ENCODE assay signal across 15 cellular contexts in the genomic region with DNA sequence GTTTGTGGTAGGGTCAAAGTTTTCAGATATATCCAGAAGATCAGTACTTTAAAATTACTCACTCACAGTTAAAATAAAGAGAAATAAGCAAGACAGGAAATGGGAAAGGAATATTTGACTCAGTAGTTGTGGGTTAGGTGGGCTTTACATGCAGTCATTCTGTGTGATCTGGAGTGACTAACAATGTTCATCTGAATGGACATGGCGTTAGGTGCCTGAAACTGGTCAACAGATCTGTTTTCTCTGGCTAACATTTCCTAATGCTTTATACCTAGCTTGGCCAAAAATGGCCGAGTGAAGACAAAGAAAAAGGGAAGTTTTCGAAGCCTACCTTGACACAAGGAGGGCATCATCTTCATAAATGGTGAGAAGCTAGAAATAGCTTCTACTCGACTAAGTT.
A peak's percentile ranks its signal among the peaks of the same experiment; 100 is the strongest.
DNase-seq lines count a peak whose midpoint lies in the region; ATAC-seq and FAIRE-seq lines count a peak whose summit lies in the region.
"Had no signal": no experiment of that assay in that cellular context is flagged by ENCODE, and none has a peak within 500 bp of the region (broad histone marks: within the 10 kb centered on the region; RNA-seq: fewer than 3 reads in every experiment).

No MANE protein-coding gene starts in this region.

- peaks cover 25% of the 10 kb centered on the region for H3K36me3 Mint-ChIP-seq in activated CD4-positive, alpha-beta T cell treated with anti-CD3 and anti-CD28 coated beads, Interleukin-2, amount 10 ng/mL, durations not matched to agents 24 days and 14 days (ENCODE audit: low read depth)
- H3K36me3 Mint-ChIP-seq in activated CD4-positive, alpha-beta T cell treated with anti-CD3 and anti-CD28 coated beads, Interleukin-2, amount 10 ng/mL, durations not matched to agents 7 days and 5 days (ENCODE audit: low read depth) = peaks cover 17% of the 10 kb centered on the region
- peaks cover 10% of the 10 kb centered on the region for H3K36me3 Mint-ChIP-seq in activated naive CD8-positive, alpha-beta T cell treated with anti-CD3 and anti-CD28 coated beads, Interleukin-2, amount 50 U/mL, for 24 hours (ENCODE audit: low read depth)

- peak; percentile 17 for ATAC-seq in activated naive CD8-positive, alpha-beta T cell treated with anti-CD3 and anti-CD28 coated beads, Interleukin-2, amount 50 U/mL, for 24 hours
- ATAC-seq in HG03457 (IDR thresholded peaks at IDR 0.05; ENCODE audit: unreplicated experiment) = no peak

- intact Hi-C loops in activated CD4-positive, alpha-beta T cell treated with anti-CD3 and anti-CD28 coated beads, Interleukin-2, amount 10 ng/mL, durations not matched to agents 24 days and 14 days (cut with micrococcal nuclease) = loop anchor here (2.0 to 5.0 kb wide), 3 partner anchors 39 to 430 kb away; no protein-coding TSS in a partner anchor

- H3K4me3 Mint-ChIP-seq in activated CD4-positive, alpha-beta T cell treated with anti-CD3 and anti-CD28 coated beads, Interleukin-2, amount 10 ng/mL, durations not matched to agents 24 days and 14 days = peak overlapping the region; percentile 64
- H3K4me3 Mint-ChIP-seq in activated CD4-positive, alpha-beta T cell treated with anti-CD3 and anti-CD28 coated beads, Interleukin-2, amount 10 ng/mL, durations not matched to agents 7 days and 5 days = no peak overlapping the region
- H3K4me3 Mint-ChIP-seq in activated naive CD8-positive, alpha-beta T cell treated with anti-CD3 and anti-CD28 coated beads, Interleukin-2, amount 50 U/mL, for 24 hours = peak overlapping the region; percentile 46

- peaks cover 67% of the 10 kb centered on the region for H3K4me1 Mint-ChIP-seq in activated CD4-positive, alpha-beta T cell treated with anti-CD3 and anti-CD28 coated beads, Interleukin-2, amount 10 ng/mL, durations not matched to agents 24 days and 14 days
- H3K4me1 Mint-ChIP-seq in activated CD4-positive, alpha-beta T cell treated with anti-CD3 and anti-CD28 coated beads, Interleukin-2, amount 10 ng/mL, durations not matched to agents 7 days and 5 days = peaks cover 49% of the 10 kb centered on the region
- peaks cover 75% of the 10 kb centered on the region for H3K4me1 Mint-ChIP-seq in activated naive CD8-positive, alpha-beta T cell treated with anti-CD3 and anti-CD28 coated beads, Interleukin-2, amount 50 U/mL, for 24 hours

- POLR2A ChIA-PET in activated CD4-positive, alpha-beta T cell treated with anti-CD3 and anti-CD28 coated beads, Interleukin-2, amount 10 ng/mL, durations not matched to agents 7 days and 5 days (lab: Charles Lee) = no interaction called here

- peak; percentile 48 for FAIRE-seq in urothelium cell line (lab: Jason Lieb, UNC)

- CTCF ChIA-PET in activated CD4-positive, alpha-beta T cell treated with anti-CD3 and anti-CD28 coated beads, Interleukin-2, amount 10 ng/mL, durations not matched to agents 7 days and 5 days (lab: Charles Lee) = interaction anchor here (0.8 to 3.3 kb wide), 16 partner anchors 11 to 218 kb away, joined by 3 to 30 read pairs (median 4); no protein-coding TSS in a partner anchor

- peaks cover 25% of the 10 kb centered on the region for H3K9me3 Mint-ChIP-seq in activated CD4-positive, alpha-beta T cell treated with anti-CD3 and anti-CD28 coated beads, Interleukin-2, amount 10 ng/mL, durations not matched to agents 24 days and 14 days
- H3K9me3 Mint-ChIP-seq in activated CD4-positive, alpha-beta T cell treated with anti-CD3 and anti-CD28 coated beads, Interleukin-2, amount 10 ng/mL, durations not matched to agents 7 days and 5 days = peaks cover 13% of the 10 kb centered on the region
- peaks cover 21% of the 10 kb centered on the region for H3K9me3 Mint-ChIP-seq in activated naive CD8-positive, alpha-beta T cell treated with anti-CD3 and anti-CD28 coated beads, Interleukin-2, amount 50 U/mL, for 24 hours

- H3K27ac Mint-ChIP-seq in activated CD4-positive, alpha-beta T cell treated with anti-CD3 and anti-CD28 coated beads, Interleukin-2, amount 10 ng/mL, durations not matched to agents 24 days and 14 days = peak overlapping the region; percentile 97
- no peak overlapping the region for H3K27ac Mint-ChIP-seq in activated CD4-positive, alpha-beta T cell treated with anti-CD3 and anti-CD28 coated beads, Interleukin-2, amount 10 ng/mL, durations not matched to agents 7 days and 5 days
- H3K27ac Mint-ChIP-seq in activated naive CD8-positive, alpha-beta T cell treated with anti-CD3 and anti-CD28 coated beads, Interleukin-2, amount 50 U/mL, for 24 hours = peak overlapping the region; percentile 99

- no peak for DNase-seq in activated CD4-positive, alpha-beta T cell treated with anti-CD3 and anti-CD28 coated beads, Interleukin-2, amount 10 ng/mL, durations not matched to agents 24 days and 14 days
- no peak for DNase-seq in activated CD4-positive, alpha-beta T cell treated with anti-CD3 and anti-CD28 coated beads, Interleukin-2, amount 10 ng/mL, durations not matched to agents 7 days and 5 days
- DNase-seq in stimulated activated CD4-positive, alpha-beta T cell treated with anti-CD3 and anti-CD28 coated beads, Interleukin-15, amount 100 ng/mL, for 24 hours = peak; percentile 13
- DNase-seq in stimulated activated CD4-positive, alpha-beta T cell treated with anti-CD3 and anti-CD28 coated beads, Interleukin-2, amount 100 ng/mL, for 24 hours = no peak
- DNase-seq in activated naive CD8-positive, alpha-beta T cell treated with anti-CD3 and anti-CD28 coated beads, Interleukin-2, amount 50 U/mL, for 24 hours = no peak
- DNase-seq in urothelium cell line (ENCODE audit: low spot score) = no peak
- DNase-seq in UCSD-AML1 (lab: John Stamatoyannopoulos, UW; ENCODE audit: unreplicated experiment) = no peak
- DNase-seq: 8988T, GOT3, NCI-H1105, NCI-H1694 treated with DMSO at 0.1 percent for 48 hours, NCI-H2171, NCI-H446 treated with DMSO at 0.1 percent for 48 hours, NCI-H748 treated with DMSO at 0.1 percent for 48 hours had no signal

- no peaks in the 10 kb centered on the region for H3K27me3 Mint-ChIP-seq in activated CD4-positive, alpha-beta T cell treated with anti-CD3 and anti-CD28 coated beads, Interleukin-2, amount 10 ng/mL, durations not matched to agents 24 days and 14 days
- no peaks in the 10 kb centered on the region for H3K27me3 Mint-ChIP-seq in activated CD4-positive, alpha-beta T cell treated with anti-CD3 and anti-CD28 coated beads, Interleukin-2, amount 10 ng/mL, durations not matched to agents 7 days and 5 days
- H3K27me3 Mint-ChIP-seq in activated naive CD8-positive, alpha-beta T cell treated with anti-CD3 and anti-CD28 coated beads, Interleukin-2, amount 50 U/mL, for 24 hours = no peaks in the 10 kb centered on the region
